In the genomic region with DNA sequence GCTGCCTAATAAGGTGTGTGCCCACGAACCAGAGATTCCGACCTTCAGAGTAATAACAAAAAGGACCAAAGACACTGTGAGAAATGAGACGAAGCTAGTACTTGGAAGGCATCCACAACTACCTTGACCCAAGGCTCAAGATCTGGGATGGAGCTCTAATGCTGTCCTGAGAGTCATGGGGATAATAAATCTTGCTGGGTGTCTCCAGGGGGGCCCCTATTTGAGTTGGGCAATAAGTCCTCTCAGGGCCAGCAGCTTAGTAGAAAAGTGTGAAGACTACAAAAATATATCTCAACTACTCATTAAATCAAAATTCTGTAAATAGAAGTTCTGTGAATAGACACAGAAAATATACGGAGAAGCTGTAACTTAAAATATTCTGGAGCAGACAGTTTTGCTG, we compare ENCODE assay signal across 16 cellular contexts. TPM values are rescaled to one million over a fixed set of nuclear protein-coding genes. Genes with fewer than 3 reads are reported as not detected.
"Had no signal": no experiment of that assay in that cellular context is flagged by ENCODE, and none has a peak within 500 bp of the region (broad histone marks: within the 10 kb centered on the region; RNA-seq: fewer than 3 reads in every experiment).

No MANE protein-coding gene starts in this region.

- H3K9me3 ChIP-seq: neutrophil, thoracic aorta had no signal

- H3K36me3 ChIP-seq: brain microvascular endothelial cell, neutrophil, thoracic aorta had no signal

- H3K27ac ChIP-seq: brain microvascular endothelial cell, neutrophil, thoracic aorta had no signal

- ATAC-seq: activated CD4-positive, CD25-positive, alpha-beta regulatory T cell treated with anti-CD3 and anti-CD28 coated beads, Interleukin-2, amount 50 U/mL, for 24 hours had no signal

- H3K9me3 Mint-ChIP-seq: stimulated activated naive CD8-positive, alpha-beta T cell treated with anti-CD3 and anti-CD28 coated beads, Interleukin-15, Interleukin-2, amounts not matched to agents 100 ng/mL and 50 ng/mL, for 24 hours had no signal

- H3K4me1 Mint-ChIP-seq: endodermal cell, immature natural killer cell had no signal

- DNase-seq: activated naive CD4-positive, alpha-beta T cell treated with anti-CD3 and anti-CD28 coated beads, Interleukin-2, amount 50 U/mL, for 16 hours; activated T-cell treated with anti-CD3 and anti-CD28 coated beads, Interleukin-2, amount 50 U/mL, for 1 hour; brain microvascular endothelial cell; erythroblast; immature natural killer cell; stimulated activated CD4-positive, alpha-beta T cell treated with anti-CD3 and anti-CD28 coated beads, Interleukin-4, amount 100 ng/mL, for 1 hour; stimulated activated CD8-positive, alpha-beta memory T cell treated with anti-CD3 and anti-CD28 coated beads, Interleukin-4, amount 100 ng/mL, for 48 hours had no signal

- H3K27me3 ChIP-seq: brain microvascular endothelial cell had no signal

- H3K27me3 Mint-ChIP-seq: progenitor cell of endocrine pancreas had no signal

- H3K27ac Mint-ChIP-seq: endodermal cell; immature natural killer cell; stimulated activated naive CD8-positive, alpha-beta T cell treated with anti-CD3 and anti-CD28 coated beads, Interleukin-15, Interleukin-2, amounts not matched to agents 100 ng/mL and 50 ng/mL, for 24 hours; T-helper 2 cell treated with Interferon-gamma antibody and Interleukin-4, amounts not matched to agents 5 μg/mL and 100 μg/mL, for 36 hours had no signal

- H3K4me3 Mint-ChIP-seq: endodermal cell; immature natural killer cell; stimulated activated naive CD8-positive, alpha-beta T cell treated with anti-CD3 and anti-CD28 coated beads, Interleukin-15, Interleukin-2, amounts not matched to agents 100 ng/mL and 50 ng/mL, for 24 hours; T-helper 2 cell treated with Interferon-gamma antibody and Interleukin-4, amounts not matched to agents 5 μg/mL and 100 μg/mL, for 36 hours had no signal

- H3K4me3 ChIP-seq: thoracic aorta had no signal

- H3K36me3 Mint-ChIP-seq: immature natural killer cell had no signal

RNA-seq across cellular contexts. Expression of a gene that starts 42.3 kb away (rescaled TPM):
- total RNA-seq: dermis microvascular lymphatic vessel endothelial cell, lung microvascular endothelial cell had no signal
- polyA plus RNA-seq: immature natural killer cell had no signal
